ENCODE assay signal across 19 cellular contexts in genomic region chr2:44965684-44966083, GRCh38. TPM values are rescaled to one million over a fixed set of nuclear protein-coding genes. Genes with fewer than 3 reads are reported as not detected.
"Had no signal": no experiment of that assay in that cellular context is flagged by ENCODE, and none has a peak within 500 bp of the region (broad histone marks: within the 10 kb centered on the region; RNA-seq: fewer than 3 reads in every experiment).

No MANE protein-coding gene starts in this region.

- DNase-seq: activated CD4-positive, alpha-beta T cell treated with anti-CD3 and anti-CD28 coated beads, Interleukin-2, amount 50 U/mL, for 1 hour; activated CD4-positive, CD25-positive, alpha-beta regulatory T cell; activated naive CD4-positive, alpha-beta T cell treated with anti-CD3 and anti-CD28 coated beads, Interleukin-2, amount 10 ng/mL, durations not matched to agents 7 days and 5 days; activated T-cell treated with anti-CD3 and anti-CD28 coated beads for 4 hours; body of pancreas; dermis blood vessel endothelial cell; erythroblast; islet precursor cell; mesenchymal stem cell; pancreas; stimulated activated CD4-positive, alpha-beta T cell treated with anti-CD3 and anti-CD28 coated beads, Interleukin-4, amount 100 ng/mL, for 4 hours; stomach had no signal

- ATAC-seq: body of pancreas, left lobe of liver had no signal

- H3K27ac Mint-ChIP-seq: activated naive CD4-positive, alpha-beta T cell treated with anti-CD3 and anti-CD28 coated beads, Interleukin-2, amount 10 ng/mL, durations not matched to agents 7 days and 5 days; activated T-helper 2 cell treated with anti-CD3 and anti-CD28 coated beads, Interferon-gamma antibody, Interleukin-2, Interleukin-4, amounts not matched to agents 10 μg/mL and 5 μg/mL and 100 μg/mL, durations not matched to agents 14 hours and 24 hours and 36 hours; nephron had no signal

- H3K4me3 ChIP-seq: body of pancreas, pancreas, skin epidermis, stomach had no signal

- H3K4me1 Mint-ChIP-seq: activated naive CD4-positive, alpha-beta T cell treated with anti-CD3 and anti-CD28 coated beads, Interleukin-2, amount 10 ng/mL, durations not matched to agents 7 days and 5 days; nephron had no signal

- H3K4me3 Mint-ChIP-seq: activated naive CD4-positive, alpha-beta T cell treated with anti-CD3 and anti-CD28 coated beads, Interleukin-2, amount 10 ng/mL, durations not matched to agents 7 days and 5 days; nephron had no signal

- H3K36me3 Mint-ChIP-seq: activated naive CD4-positive, alpha-beta T cell treated with anti-CD3 and anti-CD28 coated beads, Interleukin-2, amount 10 ng/mL, durations not matched to agents 7 days and 5 days had no signal

- H3K9me3 Mint-ChIP-seq: activated naive CD4-positive, alpha-beta T cell treated with anti-CD3 and anti-CD28 coated beads, Interleukin-2, amount 10 ng/mL, durations not matched to agents 7 days and 5 days; activated T-helper 2 cell treated with anti-CD3 and anti-CD28 coated beads, Interferon-gamma antibody, Interleukin-2, Interleukin-4, amounts not matched to agents 10 μg/mL and 5 μg/mL and 100 μg/mL, durations not matched to agents 14 hours and 24 hours and 36 hours; nephron had no signal

RNA-seq across cellular contexts. Expression of gene SIX3, which starts 24.2 kb away (rescaled TPM):
- total RNA-seq: dermis blood vessel endothelial cell; fibroblast of villous mesenchyme; left lobe of liver; stomach; T-helper 1 cell treated with Interleukin-12 subunit alpha and Interleukin-12 subunit beta and Interleukin-4 antibody, amounts not matched to agents 30 ng/mL and 1 ng/mL, for 36 hours had no signal

RNA-seq across cellular contexts. Expression of gene SIX2, which starts 43.6 kb away (rescaled TPM):
- total RNA-seq: activated CD8-positive, alpha-beta memory T cell treated with anti-CD3 and anti-CD28 coated beads for 36 hours; activated T-helper 2 cell treated with anti-CD3 and anti-CD28 coated beads, Interferon-gamma antibody, Interleukin-2, Interleukin-4, amounts not matched to agents 10 μg/mL and 5 μg/mL and 100 μg/mL, durations not matched to agents 14 hours and 24 hours and 36 hours; dermis blood vessel endothelial cell; left lobe of liver; T-helper 1 cell treated with Interleukin-12 subunit alpha and Interleukin-12 subunit beta and Interleukin-4 antibody, amounts not matched to agents 30 ng/mL and 1 ng/mL, for 36 hours had no signal
